ENCODE assay signal across 30 cellular contexts in genomic region chr12:1828863-1829262, GRCh38. TPM values are rescaled to one million over a fixed set of nuclear protein-coding genes. Genes with fewer than 3 reads are reported as not detected.
DNase-seq lines count a peak whose midpoint lies in the region; ATAC-seq, FAIRE-seq and TF ChIP-seq lines count a peak whose summit lies in the region.
"Had no signal": no experiment of that assay in that cellular context is flagged by ENCODE, and none has a peak within 500 bp of the region (broad histone marks: within the 10 kb centered on the region; RNA-seq: fewer than 3 reads in every experiment).

No MANE protein-coding gene starts in this region.

- TF ChIP-seq CTCF in kidney (IDR thresholded peaks at IDR 0.05; ENCODE audit: borderline replicate concordance, extremely low read depth, insufficient read depth), result no peak
- no peak for TF ChIP-seq CTCF in spleen (IDR thresholded peaks at IDR 0.05 in 8 of 11, conservative IDR thresholded peaks at IDR 0.05 in 3 of 11)

- no peaks in the 10 kb centered on the region for H3K36me3 ChIP-seq in kidney (ENCODE audit: control insufficient read depth in 1 of 2, insufficient read depth in 2 of 2, low read length in 2 of 2)
- H3K36me3 ChIP-seq in spleen, result no peaks in the 10 kb centered on the region
- H3K36me3 ChIP-seq: heart left ventricle, MG63, prostate gland had no signal

- no peak for FAIRE-seq in kidney (lab: Jason Lieb, UNC)
- FAIRE-seq: K562 had no signal

- intact Hi-C loops in kidney (cut with DNase I) (no loop called here), spleen (cut with DNase I; ENCODE audit: low total_unique reads) (no loop called here)

- DNase-seq in NCI-H2107 treated with DMSO at 0.1 percent for 48 hours (lab: John Stamatoyannopoulos, UW; ENCODE audit: unreplicated experiment) (peak; percentile 65), NCI-H2107 (lab: John Stamatoyannopoulos, UW) (no peak), SW480 (ENCODE audit: low spot score) (peak; percentile 51), kidney (peak; percentile 53), spleen (peak; percentile 52), NCI-H1105 (lab: John Stamatoyannopoulos, UW) (no peak)
- DNase-seq: activated CD4-positive, alpha-beta T cell treated with anti-CD3 and anti-CD28 coated beads, Interleukin-2, amount 10 ng/mL, durations not matched to agents 24 days and 14 days; activated gamma-delta T cell; activated naive CD8-positive, alpha-beta T cell treated with anti-CD3 and anti-CD28 coated beads, Interleukin-2, amount 50 U/mL, for 24 hours; activated T-cell treated with anti-CD3 and anti-CD28 coated beads, Interleukin-2, amount 50 U/mL, for 24 hours; CD4-positive, alpha-beta T cell; effector CD8-positive, alpha-beta T cell; H9; MG63; NCI-H2029 treated with DMSO at 0.1 percent for 48 hours; NCI-H446 treated with DMSO at 0.1 percent for 48 hours; NCI-H82; RPMI8226; stimulated activated naive CD4-positive, alpha-beta T cell treated with Interleukin-2 at 50 U/mL for 16 hours; T-helper 2 cell had no signal

- peaks cover 0 to 82% (median 18%) of the 10 kb centered on the region in 7 donors for H3K27me3 ChIP-seq in spleen (replicated peaks in 1 of 7)
- H3K27me3 ChIP-seq: MG63 had no signal

- TF ChIP-seq POLR2A in spleen (IDR thresholded peaks at IDR 0.05), result no peak

- H3K9me3 ChIP-seq in kidney (ENCODE audit: control insufficient read depth in 1 of 2, low read length in 2 of 2) (no peaks in the 10 kb centered on the region), spleen (no peaks in the 10 kb centered on the region)
- H3K9me3 ChIP-seq: heart left ventricle, MG63, prostate gland had no signal

- H3K9ac ChIP-seq in kidney (ENCODE audit: low read length in 2 of 2), result no peak overlapping the region

- ATAC-seq in GM19351 (IDR thresholded peaks at IDR 0.05; ENCODE audit: unreplicated experiment) (no peak), esophagus mucosa (no peak)
- ATAC-seq: activated naive CD8-positive, alpha-beta T cell treated with anti-CD3 and anti-CD28 coated beads, Interleukin-2, amount 50 U/mL, for 24 hours; heart left ventricle; K562 had no signal

- peaks cover 0 to 3% of the 10 kb centered on the region in 2 donors for H3K4me1 ChIP-seq in kidney (ENCODE audit: control insufficient read depth in 1 of 2, insufficient read depth in 1 of 2, low read depth in 1 of 2, low read length in 2 of 2)
- peaks cover 0 to 3% (median 0%) of the 10 kb centered on the region in 6 donors for H3K4me1 ChIP-seq in spleen
- H3K4me1 ChIP-seq: prostate gland had no signal

- H3K27ac ChIP-seq in kidney (ENCODE audit: low read depth in 2 of 2, low read length in 2 of 2) (no peak overlapping the region), spleen (no peak overlapping the region)
- H3K27ac ChIP-seq: 22Rv1, heart left ventricle, prostate gland, SK-N-MC had no signal

- WGBS in spleen, 5 donors, result 74 to 87% (median 85%) methylated on average over 16 of the region's 16 CpGs

- H3K4me3 ChIP-seq in kidney (ENCODE audit: low read length in 2 of 2) (no peak overlapping the region), spleen (no peak overlapping the region)
- H3K4me3 ChIP-seq: heart left ventricle, K562, MG63, prostate gland, SK-N-MC had no signal

RNA-seq across cellular contexts. Expression of gene LRTM2, which starts 8.5 kb away (rescaled TPM):
- not detected for total RNA-seq in kidney
- polyA plus RNA-seq in kidney (ENCODE audit: insufficient read depth, low read depth, low replicate concordance), result not detected
- total RNA-seq in spleen, result under 1 TPM in 1 of 7 donors, not detected in 6; 0.12 TPM
- not detected for polyA plus RNA-seq in spleen
- not detected for total RNA-seq in esophagus mucosa
- total RNA-seq: epithelial cell of proximal tubule, H9, heart left ventricle, HT-29, K562, prostate gland, ureter had no signal
- polyA plus RNA-seq: heart left ventricle had no signal

Comparison
In these comparisons a context has a peak if more than half of its experiments do, and no peak if none do; other contexts are left out.
1. DNase-seq: peak in NCI-H2107 treated with DMSO at 0.1 percent for 48 hours (single experiment), SW480 (single experiment), kidney (single experiment) and spleen (single experiment); none in NCI-H2107 (single experiment) and NCI-H1105 (single experiment).